Comparison of ENCODE assay signal across 10 cellular contexts in genomic region chr19:50719566-50719965, GRCh38. TPM values are rescaled to one million over a fixed set of nuclear protein-coding genes. Genes with fewer than 3 reads are reported as not detected.
DNase-seq lines count a peak whose midpoint lies in the region; ATAC-seq and TF ChIP-seq lines count a peak whose summit lies in the region.
"Had no signal": no experiment of that assay in that cellular context is flagged by ENCODE, and none has a peak within 500 bp of the region (broad histone marks: within the 10 kb centered on the region; RNA-seq: fewer than 3 reads in every experiment).

Gene SHANK1 (minus strand): TSS chr19:50719802. CDS start chr19:50716919, 2,883 bp downstream.

- CTCF ChIA-PET in AG04449 (lab: Yijun Ruan, JAX) = no interaction called here

- TF ChIP-seq CTCF in AG04449 (IDR thresholded peaks at IDR 0.05; ENCODE audit: insufficient read depth, low read length, missing control alignments) (no peak), HL-60 (IDR thresholded peaks at IDR 0.05; ENCODE audit: insufficient read depth, low read length) (no peak)

- peak within 1 kb of the TSS; percentile 55 for H3K4me3 Mint-ChIP-seq in central memory CD8-positive, alpha-beta T cell
- peak within 1 kb of the TSS; percentile 59 to 90 (median 73) for H3K4me3 Mint-ChIP-seq in naive thymus-derived CD8-positive, alpha-beta T cell

- H3K36me3 Mint-ChIP-seq in central memory CD8-positive, alpha-beta T cell (ENCODE audit: insufficient read depth) = no peaks in the 10 kb centered on the region
- H3K36me3 Mint-ChIP-seq in naive thymus-derived CD8-positive, alpha-beta T cell = no peaks in the 10 kb centered on the region

- no peak for ATAC-seq in central memory CD8-positive, alpha-beta T cell (replicated peaks; ENCODE audit: extremely low read depth, poor library complexity, severe bottlenecking)
- ATAC-seq in naive thymus-derived CD8-positive, alpha-beta T cell = no peak
- ATAC-seq in GM18907 (IDR thresholded peaks at IDR 0.05; ENCODE audit: unreplicated experiment) = no peak
- no peak for ATAC-seq in GM21447 (IDR thresholded peaks at IDR 0.05; ENCODE audit: unreplicated experiment)
- no peak for ATAC-seq in GM18519 (IDR thresholded peaks at IDR 0.05; ENCODE audit: low FRiP score, unreplicated experiment)

- DNase-seq in AG04449 (ENCODE audit: low read depth, low spot score) (no peak), HL-60 (ENCODE audit: low read depth in 1 of 2, low spot score in 1 of 2) (no peak), NCI-H187 treated with DMSO at 0.1 percent for 48 hours (lab: John Stamatoyannopoulos, UW) (no peak)
- DNase-seq in central memory CD8-positive, alpha-beta T cell (ENCODE audit: low spot score in 2 of 2) = no peak
- peak in 1 of 10 donors; percentile 31 for DNase-seq in naive thymus-derived CD8-positive, alpha-beta T cell
- DNase-seq: NCI-H2081 treated with DMSO at 0.1 percent for 48 hours had no signal

- H3K27ac Mint-ChIP-seq in central memory CD8-positive, alpha-beta T cell (ENCODE audit: low read depth) = no peak within 1 kb of the TSS
- H3K27ac Mint-ChIP-seq in naive thymus-derived CD8-positive, alpha-beta T cell = peak within 1 kb of the TSS in 9 of 10 donors; percentile 7 to 86 (median 56)

- no peak within 1 kb of the TSS for H3K27ac ChIP-seq in HL-60 (replicated peaks)
- H3K27ac ChIP-seq: epithelial cell of prostate had no signal

- H3K27me3 Mint-ChIP-seq in central memory CD8-positive, alpha-beta T cell = peaks cover 83% of the 10 kb centered on the region
- H3K27me3 Mint-ChIP-seq in naive thymus-derived CD8-positive, alpha-beta T cell = peaks cover 4 to 25% (median 16%) of the 10 kb centered on the region in 5 donors

- POLR2A ChIA-PET in AG04449 (lab: Yijun Ruan, JAX) = no interaction called here
- POLR2A ChIA-PET in naive thymus-derived CD8-positive, alpha-beta T cell (lab: Charles Lee) = no interaction called here

- H3K9me3 Mint-ChIP-seq in central memory CD8-positive, alpha-beta T cell = no peaks in the 10 kb centered on the region
- no peaks in the 10 kb centered on the region for H3K9me3 Mint-ChIP-seq in naive thymus-derived CD8-positive, alpha-beta T cell

- H3K4me3 ChIP-seq in AG04449 (ENCODE audit: low read depth, low read length) = peak within 1 kb of the TSS; percentile 62
- H3K4me3 ChIP-seq in HL-60 (replicated peaks; ENCODE audit: insufficient read depth, low read length) = peak within 1 kb of the TSS; percentile 39

- H3K4me1 Mint-ChIP-seq in central memory CD8-positive, alpha-beta T cell = peaks cover 17% of the 10 kb centered on the region
- peaks cover 27 to 64% (median 51%) of the 10 kb centered on the region in 4 donors for H3K4me1 Mint-ChIP-seq in naive thymus-derived CD8-positive, alpha-beta T cell

- H3K27me3 ChIP-seq in HL-60 (ENCODE audit: insufficient read depth, poor library complexity, severe bottlenecking) = peaks cover 33% of the 10 kb centered on the region

RNA-seq across cellular contexts. Expression of gene SHANK1, which starts in this region (rescaled TPM):
- total RNA-seq in naive thymus-derived CD8-positive, alpha-beta T cell = under 1 TPM; 0.26 to 0.30 TPM
- under 1 TPM in 2 of 3 donors, not detected in 1; 0.43 to 0.96 TPM for polyA plus RNA-seq in naive thymus-derived CD8-positive, alpha-beta T cell
